Comparison of ENCODE assay signal across 8 cellular contexts in the genomic region with DNA sequence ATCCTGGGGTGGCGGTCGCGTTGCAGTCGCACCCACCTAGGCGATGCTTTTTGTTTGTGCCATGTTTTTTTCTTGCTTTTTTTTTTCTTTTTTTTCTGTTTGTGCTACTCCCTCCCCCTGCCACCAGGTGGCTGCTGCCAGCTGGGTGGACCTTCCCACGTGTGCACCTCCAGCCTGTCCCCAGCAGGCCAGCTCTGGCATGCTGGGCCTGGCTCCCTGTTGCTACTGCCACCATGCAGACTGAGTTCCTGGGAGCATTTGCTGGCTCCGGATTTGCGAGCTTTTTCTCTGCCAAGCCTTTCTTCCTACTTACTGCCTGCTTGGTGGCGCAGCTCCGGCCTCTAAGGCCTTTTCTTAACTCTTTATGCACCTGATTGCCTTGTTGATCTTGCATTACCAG.
DNase-seq lines count a peak whose midpoint lies in the region; TF ChIP-seq lines count a peak whose summit lies in the region.

No MANE protein-coding gene starts in this region.

- peaks cover 4% of the 10 kb centered on the region for H3K4me1 Mint-ChIP-seq in mesothelial cell of epicardium

- H3K9me3 ChIP-seq in HAP-1, result no peaks in the 10 kb centered on the region
- H3K9me3 ChIP-seq in ascending aorta, result no peaks in the 10 kb centered on the region

- H3K27ac ChIP-seq in 22Rv1, result no peak overlapping the region
- H3K27ac ChIP-seq in brain microvascular endothelial cell, result no peak overlapping the region
- H3K27ac ChIP-seq in ascending aorta, result no peak overlapping the region

- no peaks in the 10 kb centered on the region for H3K36me3 Mint-ChIP-seq in mesothelial cell of epicardium

- H3K9me3 Mint-ChIP-seq in mesothelial cell of epicardium, result peaks cover 6% of the 10 kb centered on the region

- in situ Hi-C loops in HAP-1 (cut with MboI; ENCODE audit: low sequenced_read_pairs), result no loop called here
- in situ Hi-C loops in brain microvascular endothelial cell (cut with HindIII; ENCODE audit: low pct_ligation_motif_present, low sequenced_read_pairs), result no loop called here

- peaks cover 13% of the 10 kb centered on the region for H3K4me1 ChIP-seq in HAP-1
- H3K4me1 ChIP-seq in ascending aorta, result no peaks in the 10 kb centered on the region

- no peak overlapping the region for H3K4me3 ChIP-seq in HAP-1
- no peak overlapping the region for H3K4me3 ChIP-seq in brain microvascular endothelial cell (ENCODE audit: low read depth, low read length)
- H3K4me3 ChIP-seq in ascending aorta, result no peak overlapping the region

- 0 out of 2 replicates have a peak, but pooled peaks cover 2% of the 10 kb centered on the region for H3K27me3 ChIP-seq in HAP-1 (ENCODE audit: low read depth)
- H3K27me3 ChIP-seq in brain microvascular endothelial cell (replicated peaks), result no peaks in the 10 kb centered on the region
- H3K27me3 ChIP-seq in ascending aorta, result no peaks in the 10 kb centered on the region

- TF ChIP-seq CTCF in 22Rv1 (IDR thresholded peaks at IDR 0.05) (peak; percentile 63), GM12872 (IDR thresholded peaks at IDR 0.05; ENCODE audit: insufficient read depth, low read depth, low read length) (peak; percentile 70), brain microvascular endothelial cell (IDR thresholded peaks at IDR 0.05; ENCODE audit: low read depth, low read length, missing control alignments) (peak; percentile 77), mesothelial cell of epicardium (IDR thresholded peaks at IDR 0.05; ENCODE audit: unreplicated experiment) (peak; percentile 77), ascending aorta (IDR thresholded peaks at IDR 0.05) (no peak)

- intact Hi-C loops in ascending aorta (cut with DNase I), result no loop called here

- H3K27ac Mint-ChIP-seq in mesothelial cell of epicardium, result no peak overlapping the region

- DNase-seq in HAP-1 (ENCODE audit: low spot score in 2 of 2) (peak; percentile 22 to 54), Kasumi-1 (lab: John Stamatoyannopoulos, UW) (peak; percentile 42 to 44), brain microvascular endothelial cell (no peak), mesothelial cell of epicardium (ENCODE audit: low spot score in 2 of 2, unreplicated experiment in 2 of 2) (no peak), ascending aorta (ENCODE audit: low spot score in 2 of 2) (no peak), NCI-H187 (lab: John Stamatoyannopoulos, UW) (no peak)

- H3K36me3 ChIP-seq in HAP-1 (replicated peaks) (no peaks in the 10 kb centered on the region), brain microvascular endothelial cell (replicated peaks) (no peaks in the 10 kb centered on the region), ascending aorta (no peaks in the 10 kb centered on the region)

- H3K27me3 Mint-ChIP-seq in mesothelial cell of epicardium (ENCODE audit: low read depth), result no peaks in the 10 kb centered on the region

- no peak overlapping the region for H3K4me3 Mint-ChIP-seq in mesothelial cell of epicardium

Comparison
In these comparisons a context has a peak if more than half of its experiments do, and no peak if none do; other contexts are left out.
1. CTCF ChIP-seq: peak in 22Rv1 (single experiment), GM12872 (single experiment), brain microvascular endothelial cell (single experiment) and mesothelial cell of epicardium (single experiment); none in ascending aorta (0 of 3).
2. DNase-seq: peak in HAP-1 (2 of 2) and Kasumi-1 (2 of 2); none in brain microvascular endothelial cell (single experiment), mesothelial cell of epicardium (0 of 2), ascending aorta (0 of 2) and NCI-H187 (0 of 2).